Comparison of ENCODE assay signal across 8 cellular contexts in the genomic region with DNA sequence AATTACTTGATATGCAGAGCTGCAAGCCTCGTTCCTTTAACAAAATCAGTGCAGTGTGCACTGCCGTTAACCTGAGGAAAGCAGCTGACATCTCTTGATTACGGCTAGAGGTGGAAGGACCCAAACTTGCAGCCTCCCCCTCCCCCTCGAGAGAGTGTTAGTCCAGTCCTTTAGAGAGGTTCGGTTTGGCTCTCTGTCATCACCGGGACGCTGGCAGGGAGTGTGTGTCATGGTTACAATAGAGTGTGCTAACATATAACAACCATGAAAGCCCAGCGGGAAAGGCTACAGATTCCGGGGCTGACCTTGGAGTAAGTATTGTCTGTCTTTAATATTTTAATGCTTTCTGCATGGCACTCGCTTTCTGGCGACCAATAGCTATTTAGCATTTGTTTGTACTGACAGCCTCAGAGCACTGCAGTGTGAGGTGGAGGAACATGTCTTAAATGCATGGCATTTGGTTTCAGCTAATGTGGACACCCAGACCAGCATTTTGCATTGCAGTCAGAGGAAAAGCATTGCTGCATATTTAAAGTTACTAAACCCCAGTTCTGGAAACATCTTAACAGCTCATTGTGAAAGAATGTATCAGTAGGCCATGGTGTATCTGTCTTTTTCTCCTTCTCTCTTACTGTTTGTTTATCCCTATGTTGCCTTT.
DNase-seq lines count a peak whose midpoint lies in the region; ATAC-seq and TF ChIP-seq lines count a peak whose summit lies in the region.

No MANE protein-coding gene starts in this region.

- DNase-seq in AG20443 (ENCODE audit: low spot score) (peak; percentile 53), RWPE2 (ENCODE audit: low spot score) (no peak), glutamatergic neuron (peak; percentile 26), osteoblast (ENCODE audit: insufficient read length, low spot score, missing footprints) (no peak), natural killer cell (no peak)
- DNase-seq in stimulated activated CD4-positive, alpha-beta T cell treated with anti-CD3 and anti-CD28 coated beads, Interleukin-4, amount 100 ng/mL, for 24 hours: no peak

- no peak for TF ChIP-seq CTCF in RWPE2 (IDR thresholded peaks at IDR 0.05; ENCODE audit: poor library complexity, severe bottlenecking)
- no peak for TF ChIP-seq CTCF in glutamatergic neuron (IDR thresholded peaks at IDR 0.05; ENCODE audit: partially characterized antibody, unreplicated experiment)
- TF ChIP-seq CTCF in osteoblast (IDR thresholded peaks at IDR 0.05; ENCODE audit: extremely low read depth, low read depth, low read length): no peak
- TF ChIP-seq CTCF in natural killer cell (IDR thresholded peaks at IDR 0.05): no peak

- H3K4me1 Mint-ChIP-seq in glutamatergic neuron (ENCODE audit: low read depth, unreplicated experiment) (peaks cover 27% of the 10 kb centered on the region), natural killer cell (no peaks in the 10 kb centered on the region)

- H3K9me3 Mint-ChIP-seq in glutamatergic neuron (ENCODE audit: unreplicated experiment): no peaks in the 10 kb centered on the region
- H3K9me3 Mint-ChIP-seq in natural killer cell: no peaks in the 10 kb centered on the region

- H3K36me3 ChIP-seq in RWPE2 (ENCODE audit: low read depth) (no peaks in the 10 kb centered on the region), osteoblast (ENCODE audit: insufficient read depth, low read length) (no peaks in the 10 kb centered on the region)

- H3K4me3 ChIP-seq in RWPE2 (ENCODE audit: severe bottlenecking) (peak overlapping the region; percentile 8), osteoblast (ENCODE audit: insufficient read depth, low read length) (peak overlapping the region; percentile 72)

- ATAC-seq in RWPE2 (ENCODE audit: low read depth): peak; percentile 71
- no peak for ATAC-seq in natural killer cell
- ATAC-seq in HG02885 (IDR thresholded peaks at IDR 0.05; ENCODE audit: poor library complexity, unreplicated experiment): no peak
- no peak for ATAC-seq in GM21723 (IDR thresholded peaks at IDR 0.05; ENCODE audit: unreplicated experiment)

- H2AFZ ChIP-seq in osteoblast (ENCODE audit: low read length): peak overlapping the region; percentile 78

- H3K27me3 Mint-ChIP-seq in glutamatergic neuron (ENCODE audit: unreplicated experiment) (no peaks in the 10 kb centered on the region), natural killer cell (ENCODE audit: low read depth in 2 of 2) (peaks cover 8 to 11% of the 10 kb centered on the region in 2 donors)

- H3K4me2 ChIP-seq in osteoblast (ENCODE audit: insufficient read depth, low read length): peak overlapping the region; percentile 91

- peaks cover 26% of the 10 kb centered on the region for H3K4me1 ChIP-seq in RWPE2 (ENCODE audit: insufficient read depth, poor library complexity, severe bottlenecking)
- H3K4me1 ChIP-seq in osteoblast (ENCODE audit: insufficient read depth, low read length): peaks cover 25% of the 10 kb centered on the region

- H3K4me3 Mint-ChIP-seq in glutamatergic neuron (ENCODE audit: unreplicated experiment) (peak overlapping the region; percentile 71), natural killer cell (no peak overlapping the region)

- H3K9me3 ChIP-seq in RWPE2 (ENCODE audit: severe bottlenecking) (no peaks in the 10 kb centered on the region), osteoblast (ENCODE audit: low read depth, low read length) (no peaks in the 10 kb centered on the region)

- H3K27ac Mint-ChIP-seq in glutamatergic neuron (ENCODE audit: unreplicated experiment): no peak overlapping the region
- H3K27ac Mint-ChIP-seq in natural killer cell: no peak overlapping the region

- H3K79me2 ChIP-seq in osteoblast (ENCODE audit: insufficient read depth, low read length): no peaks in the 10 kb centered on the region

- H3K27me3 ChIP-seq in RWPE2 (ENCODE audit: insufficient read depth, poor library complexity, severe bottlenecking) (no peaks in the 10 kb centered on the region), osteoblast (ENCODE audit: insufficient read depth, low read length) (no peaks in the 10 kb centered on the region)

- intact Hi-C loops in natural killer cell (cut with micrococcal nuclease): no loop called here

- H4K20me1 ChIP-seq in osteoblast (ENCODE audit: insufficient read depth, low read length): no peaks in the 10 kb centered on the region

- H3K27ac ChIP-seq in RWPE2 (ENCODE audit: poor library complexity, severe bottlenecking): peak overlapping the region; percentile 49
- peak overlapping the region; percentile 71 for H3K27ac ChIP-seq in osteoblast (ENCODE audit: low read depth, low read length)

- H3K36me3 Mint-ChIP-seq in glutamatergic neuron (ENCODE audit: unreplicated experiment) (no peaks in the 10 kb centered on the region), natural killer cell (no peaks in the 10 kb centered on the region)

Comparison
In these comparisons a context has a peak if more than half of its experiments do, and no peak if none do; other contexts are left out.
1. DNase-seq: peak in AG20443 (single experiment) and glutamatergic neuron (single experiment); none in RWPE2 (single experiment), osteoblast (single experiment), natural killer cell (single experiment) and stimulated activated CD4-positive, alpha-beta T cell treated with anti-CD3 and anti-CD28 coated beads, Interleukin-4, amount 100 ng/mL, for 24 hours (single experiment).